ENCODE assay signal across 8 cellular contexts in genomic region chr17:39636927-39637736, GRCh38. TPM values are rescaled to one million over a fixed set of nuclear protein-coding genes. Genes with fewer than 3 reads are reported as not detected.
DNase-seq lines count a peak whose midpoint lies in the region; ATAC-seq and TF ChIP-seq lines count a peak whose summit lies in the region.

TSS of gene STARD3 (plus strand) at chr17:39637144. CDS start at chr17:39653532, 16,388 bp downstream.

- ATAC-seq in GM18867 (IDR thresholded peaks at IDR 0.05; ENCODE audit: unreplicated experiment) (peak; percentile 88), HG03159 (IDR thresholded peaks at IDR 0.05; ENCODE audit: unreplicated experiment) (peak; percentile 71)

- peaks cover 5% of the 10 kb centered on the region for H3K27me3 ChIP-seq in kidney epithelial cell (ENCODE audit: control insufficient read depth, insufficient read depth, low read length)

- H3K36me3 ChIP-seq in kidney epithelial cell (ENCODE audit: control insufficient read depth, insufficient read depth, low read length): no peaks in the 10 kb centered on the region

- DNase-seq in ACHN: peak; percentile 89
- DNase-seq in NCI-H226: peak; percentile 81
- peak; percentile 79 for DNase-seq in activated CD4-positive, alpha-beta T cell treated with anti-CD3 and anti-CD28 coated beads for 1 hour
- peak; percentile 96 for DNase-seq in cerebellum (ENCODE audit: low spot score)
- DNase-seq in kidney epithelial cell (ENCODE audit: low read depth): peak; percentile 73
- peak; percentile 80 to 88 for DNase-seq in stimulated activated CD4-positive, alpha-beta T cell treated with anti-CD3 and anti-CD28 coated beads, Interleukin-15, amount 100 ng/mL, for 1 hour (ENCODE audit: low read depth in 1 of 2, low spot score in 1 of 2)

- peak; percentile 6 for TF ChIP-seq CTCF in kidney epithelial cell (IDR thresholded peaks at IDR 0.05; ENCODE audit: insufficient read depth, low read length, poor library complexity, severe bottlenecking)

- in situ Hi-C loops in ACHN (cut with HindIII; ENCODE audit: low pct_ligation_motif_present, low pct_unique_long_range_greater_than_20kb, low sequenced_read_pairs): no loop called here

- peak within 1 kb of the TSS; percentile 80 for H3K4me3 ChIP-seq in kidney epithelial cell (ENCODE audit: low read depth, low read length)

RNA-seq across cellular contexts. Expression of gene STARD3, which starts in this region (rescaled TPM):
- 29.2 TPM for total RNA-seq in cerebellum
- 52.6 and 82.4 TPM in 2 replicates for total RNA-seq in kidney epithelial cell

Comparison
In these comparisons a context has a peak if more than half of its experiments do, and no peak if none do; other contexts are left out.
1. Peak in every context shown above with its lines: DNase-seq, ATAC-seq and H3K4me3 ChIP-seq.